Comparison of ENCODE assay signal across 1 cellular context in the genomic region with DNA sequence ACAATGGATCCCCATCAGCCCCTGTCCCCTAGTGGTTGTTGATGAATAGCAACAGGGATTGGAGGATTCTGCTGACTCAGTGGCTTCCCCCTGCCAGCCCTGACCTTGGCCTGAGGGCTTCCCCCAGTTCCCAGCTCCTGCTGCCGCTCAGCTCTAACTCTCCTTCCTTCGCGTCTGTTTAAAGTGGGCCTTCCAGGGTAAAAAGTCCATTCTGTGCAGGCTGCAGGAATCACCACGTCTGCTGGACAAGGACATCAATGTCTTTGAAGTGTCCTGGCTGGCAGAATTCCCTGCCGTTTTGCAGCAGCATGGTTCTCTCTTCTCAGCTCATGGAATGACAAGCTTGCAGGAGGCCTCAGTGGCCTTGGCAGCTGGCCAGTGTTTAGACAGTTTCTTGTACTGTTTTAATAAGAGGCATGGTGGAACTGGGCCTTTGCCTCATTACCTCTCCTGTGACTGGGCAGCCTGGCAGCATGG.
TF ChIP-seq lines count a peak whose summit lies in the region.

No MANE protein-coding gene starts in this region.

TF ChIP-seq in HepG2, 621 proteins besides CTCF, POLR2A, EP300 and RAD21 (continued from another document and continues in another):
- TF ChIP-seq, protein P1, sequence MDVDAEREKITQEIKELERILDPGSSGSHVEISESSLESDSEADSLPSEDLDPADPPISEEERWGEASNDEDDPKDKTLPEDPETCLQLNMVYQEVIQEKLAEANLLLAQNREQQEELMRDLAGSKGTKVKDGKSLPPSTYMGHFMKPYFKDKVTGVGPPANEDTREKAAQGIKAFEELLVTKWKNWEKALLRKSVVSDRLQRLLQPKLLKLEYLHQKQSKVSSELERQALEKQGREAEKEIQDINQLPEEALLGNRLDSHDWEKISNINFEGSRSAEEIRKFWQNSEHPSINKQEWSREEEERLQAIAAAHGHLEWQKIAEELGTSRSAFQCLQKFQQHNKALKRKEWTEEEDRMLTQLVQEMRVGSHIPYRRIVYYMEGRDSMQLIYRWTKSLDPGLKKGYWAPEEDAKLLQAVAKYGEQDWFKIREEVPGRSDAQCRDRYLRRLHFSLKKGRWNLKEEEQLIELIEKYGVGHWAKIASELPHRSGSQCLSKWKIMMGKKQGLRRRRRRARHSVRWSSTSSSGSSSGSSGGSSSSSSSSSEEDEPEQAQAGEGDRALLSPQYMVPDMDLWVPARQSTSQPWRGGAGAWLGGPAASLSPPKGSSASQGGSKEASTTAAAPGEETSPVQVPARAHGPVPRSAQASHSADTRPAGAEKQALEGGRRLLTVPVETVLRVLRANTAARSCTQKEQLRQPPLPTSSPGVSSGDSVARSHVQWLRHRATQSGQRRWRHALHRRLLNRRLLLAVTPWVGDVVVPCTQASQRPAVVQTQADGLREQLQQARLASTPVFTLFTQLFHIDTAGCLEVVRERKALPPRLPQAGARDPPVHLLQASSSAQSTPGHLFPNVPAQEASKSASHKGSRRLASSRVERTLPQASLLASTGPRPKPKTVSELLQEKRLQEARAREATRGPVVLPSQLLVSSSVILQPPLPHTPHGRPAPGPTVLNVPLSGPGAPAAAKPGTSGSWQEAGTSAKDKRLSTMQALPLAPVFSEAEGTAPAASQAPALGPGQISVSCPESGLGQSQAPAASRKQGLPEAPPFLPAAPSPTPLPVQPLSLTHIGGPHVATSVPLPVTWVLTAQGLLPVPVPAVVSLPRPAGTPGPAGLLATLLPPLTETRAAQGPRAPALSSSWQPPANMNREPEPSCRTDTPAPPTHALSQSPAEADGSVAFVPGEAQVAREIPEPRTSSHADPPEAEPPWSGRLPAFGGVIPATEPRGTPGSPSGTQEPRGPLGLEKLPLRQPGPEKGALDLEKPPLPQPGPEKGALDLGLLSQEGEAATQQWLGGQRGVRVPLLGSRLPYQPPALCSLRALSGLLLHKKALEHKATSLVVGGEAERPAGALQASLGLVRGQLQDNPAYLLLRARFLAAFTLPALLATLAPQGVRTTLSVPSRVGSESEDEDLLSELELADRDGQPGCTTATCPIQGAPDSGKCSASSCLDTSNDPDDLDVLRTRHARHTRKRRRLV (CRISPR knock-in tag; IDR thresholded peaks at IDR 0.05), result no peak; the same call in 1 of the 2 replicates
- TF ChIP-seq YEATS2 (CRISPR knock-in tag; IDR thresholded peaks at IDR 0.05; ENCODE audit: borderline replicate concordance) (no peak), NPAS2 (CRISPR knock-in tag; IDR thresholded peaks at IDR 0.05; ENCODE audit: borderline replicate concordance) (no peak), ZSCAN21 (CRISPR knock-in tag; IDR thresholded peaks at IDR 0.05; ENCODE audit: borderline replicate concordance) (no peak), MTF2 (CRISPR knock-in tag; IDR thresholded peaks at IDR 0.05; ENCODE audit: borderline replicate concordance) (no peak), SALL1 (CRISPR knock-in tag; IDR thresholded peaks at IDR 0.05) (peak; percentile 93), ZNF329 (CRISPR knock-in tag; IDR thresholded peaks at IDR 0.05; ENCODE audit: low read depth) (no peak), CHD4 (IDR thresholded peaks at IDR 0.05; ENCODE audit: borderline replicate concordance, low read length) (no peak), FOXJ3 (CRISPR knock-in tag; IDR thresholded peaks at IDR 0.05; ENCODE audit: borderline replicate concordance) (peak; percentile 71; the same call in 1 of the 2 replicates), ZNF136 (CRISPR knock-in tag; IDR thresholded peaks at IDR 0.05; ENCODE audit: low read depth) (no peak), ZIK1 (CRISPR knock-in tag; IDR thresholded peaks at IDR 0.05; ENCODE audit: borderline replicate concordance, low read depth) (no peak), ZNF839 (CRISPR knock-in tag; IDR thresholded peaks at IDR 0.05; ENCODE audit: borderline replicate concordance) (no peak), NCOA5 (CRISPR knock-in tag; IDR thresholded peaks at IDR 0.05) (no peak), ZC3H4 (CRISPR knock-in tag; IDR thresholded peaks at IDR 0.05; ENCODE audit: borderline replicate concordance) (no peak), EEA1 (CRISPR knock-in tag; IDR thresholded peaks at IDR 0.05; ENCODE audit: borderline replicate concordance) (no peak), JUND (CRISPR knock-in tag; IDR thresholded peaks at IDR 0.05) (0 out of 2 replicates have a peak, but pooled peaks have one; percentile 16), FOXA3 (CRISPR knock-in tag; IDR thresholded peaks at IDR 0.05) (peak; percentile 64), FOXC1 (CRISPR knock-in tag; IDR thresholded peaks at IDR 0.05; ENCODE audit: borderline replicate concordance) (no peak; the same call in 1 of the 2 replicates), ZNF138 (CRISPR knock-in tag; IDR thresholded peaks at IDR 0.05; ENCODE audit: low read depth) (no peak), ZBTB3 (CRISPR knock-in tag; IDR thresholded peaks at IDR 0.05; ENCODE audit: borderline replicate concordance, low read depth) (no peak), HDAC1 (CRISPR knock-in tag; IDR thresholded peaks at IDR 0.05) (peak; percentile 60), KDM5A (IDR thresholded peaks at IDR 0.05; ENCODE audit: borderline replicate concordance, low read length) (no peak), SCMH1 (CRISPR knock-in tag; IDR thresholded peaks at IDR 0.05; ENCODE audit: borderline replicate concordance) (no peak), FLYWCH1 (CRISPR knock-in tag; IDR thresholded peaks at IDR 0.05) (no peak), ZNF546 (CRISPR knock-in tag; conservative IDR thresholded peaks at IDR 0.05) (no peak)
- TF ChIP-seq, protein P2, sequence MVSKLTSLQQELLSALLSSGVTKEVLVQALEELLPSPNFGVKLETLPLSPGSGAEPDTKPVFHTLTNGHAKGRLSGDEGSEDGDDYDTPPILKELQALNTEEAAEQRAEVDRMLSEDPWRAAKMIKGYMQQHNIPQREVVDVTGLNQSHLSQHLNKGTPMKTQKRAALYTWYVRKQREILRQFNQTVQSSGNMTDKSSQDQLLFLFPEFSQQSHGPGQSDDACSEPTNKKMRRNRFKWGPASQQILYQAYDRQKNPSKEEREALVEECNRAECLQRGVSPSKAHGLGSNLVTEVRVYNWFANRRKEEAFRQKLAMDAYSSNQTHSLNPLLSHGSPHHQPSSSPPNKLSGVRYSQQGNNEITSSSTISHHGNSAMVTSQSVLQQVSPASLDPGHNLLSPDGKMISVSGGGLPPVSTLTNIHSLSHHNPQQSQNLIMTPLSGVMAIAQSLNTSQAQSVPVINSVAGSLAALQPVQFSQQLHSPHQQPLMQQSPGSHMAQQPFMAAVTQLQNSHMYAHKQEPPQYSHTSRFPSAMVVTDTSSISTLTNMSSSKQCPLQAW (CRISPR knock-in tag; IDR thresholded peaks at IDR 0.05), result peak; percentile 79
- TF ChIP-seq, protein P3, sequence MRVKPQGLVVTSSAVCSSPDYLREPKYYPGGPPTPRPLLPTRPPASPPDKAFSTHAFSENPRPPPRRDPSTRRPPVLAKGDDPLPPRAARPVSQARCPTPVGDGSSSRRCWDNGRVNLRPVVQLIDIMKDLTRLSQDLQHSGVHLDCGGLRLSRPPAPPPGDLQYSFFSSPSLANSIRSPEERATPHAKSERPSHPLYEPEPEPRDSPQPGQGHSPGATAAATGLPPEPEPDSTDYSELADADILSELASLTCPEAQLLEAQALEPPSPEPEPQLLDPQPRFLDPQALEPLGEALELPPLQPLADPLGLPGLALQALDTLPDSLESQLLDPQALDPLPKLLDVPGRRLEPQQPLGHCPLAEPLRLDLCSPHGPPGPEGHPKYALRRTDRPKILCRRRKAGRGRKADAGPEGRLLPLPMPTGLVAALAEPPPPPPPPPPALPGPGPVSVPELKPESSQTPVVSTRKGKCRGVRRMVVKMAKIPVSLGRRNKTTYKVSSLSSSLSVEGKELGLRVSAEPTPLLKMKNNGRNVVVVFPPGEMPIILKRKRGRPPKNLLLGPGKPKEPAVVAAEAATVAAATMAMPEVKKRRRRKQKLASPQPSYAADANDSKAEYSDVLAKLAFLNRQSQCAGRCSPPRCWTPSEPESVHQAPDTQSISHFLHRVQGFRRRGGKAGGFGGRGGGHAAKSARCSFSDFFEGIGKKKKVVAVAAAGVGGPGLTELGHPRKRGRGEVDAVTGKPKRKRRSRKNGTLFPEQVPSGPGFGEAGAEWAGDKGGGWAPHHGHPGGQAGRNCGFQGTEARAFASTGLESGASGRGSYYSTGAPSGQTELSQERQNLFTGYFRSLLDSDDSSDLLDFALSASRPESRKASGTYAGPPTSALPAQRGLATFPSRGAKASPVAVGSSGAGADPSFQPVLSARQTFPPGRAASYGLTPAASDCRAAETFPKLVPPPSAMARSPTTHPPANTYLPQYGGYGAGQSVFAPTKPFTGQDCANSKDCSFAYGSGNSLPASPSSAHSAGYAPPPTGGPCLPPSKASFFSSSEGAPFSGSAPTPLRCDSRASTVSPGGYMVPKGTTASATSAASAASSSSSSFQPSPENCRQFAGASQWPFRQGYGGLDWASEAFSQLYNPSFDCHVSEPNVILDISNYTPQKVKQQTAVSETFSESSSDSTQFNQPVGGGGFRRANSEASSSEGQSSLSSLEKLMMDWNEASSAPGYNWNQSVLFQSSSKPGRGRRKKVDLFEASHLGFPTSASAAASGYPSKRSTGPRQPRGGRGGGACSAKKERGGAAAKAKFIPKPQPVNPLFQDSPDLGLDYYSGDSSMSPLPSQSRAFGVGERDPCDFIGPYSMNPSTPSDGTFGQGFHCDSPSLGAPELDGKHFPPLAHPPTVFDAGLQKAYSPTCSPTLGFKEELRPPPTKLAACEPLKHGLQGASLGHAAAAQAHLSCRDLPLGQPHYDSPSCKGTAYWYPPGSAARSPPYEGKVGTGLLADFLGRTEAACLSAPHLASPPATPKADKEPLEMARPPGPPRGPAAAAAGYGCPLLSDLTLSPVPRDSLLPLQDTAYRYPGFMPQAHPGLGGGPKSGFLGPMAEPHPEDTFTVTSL (CRISPR knock-in tag; IDR thresholded peaks at IDR 0.05; ENCODE audit: borderline replicate concordance), result peak; percentile 47; the same call in 1 of the 2 replicates
- TF ChIP-seq, protein P4, sequence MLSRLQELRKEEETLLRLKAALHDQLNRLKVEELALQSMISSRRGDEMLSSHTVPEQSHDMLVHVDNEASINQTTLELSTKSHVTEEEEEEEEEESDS (CRISPR knock-in tag; IDR thresholded peaks at IDR 0.05; ENCODE audit: borderline replicate concordance), result no peak
- TF ChIP-seq, protein P5, sequence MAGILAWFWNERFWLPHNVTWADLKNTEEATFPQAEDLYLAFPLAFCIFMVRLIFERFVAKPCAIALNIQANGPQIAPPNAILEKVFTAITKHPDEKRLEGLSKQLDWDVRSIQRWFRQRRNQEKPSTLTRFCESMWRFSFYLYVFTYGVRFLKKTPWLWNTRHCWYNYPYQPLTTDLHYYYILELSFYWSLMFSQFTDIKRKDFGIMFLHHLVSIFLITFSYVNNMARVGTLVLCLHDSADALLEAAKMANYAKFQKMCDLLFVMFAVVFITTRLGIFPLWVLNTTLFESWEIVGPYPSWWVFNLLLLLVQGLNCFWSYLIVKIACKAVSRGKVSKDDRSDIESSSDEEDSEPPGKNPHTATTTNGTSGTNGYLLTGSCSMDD (CRISPR knock-in tag; IDR thresholded peaks at IDR 0.05), result no peak
- TF ChIP-seq, protein P6, sequence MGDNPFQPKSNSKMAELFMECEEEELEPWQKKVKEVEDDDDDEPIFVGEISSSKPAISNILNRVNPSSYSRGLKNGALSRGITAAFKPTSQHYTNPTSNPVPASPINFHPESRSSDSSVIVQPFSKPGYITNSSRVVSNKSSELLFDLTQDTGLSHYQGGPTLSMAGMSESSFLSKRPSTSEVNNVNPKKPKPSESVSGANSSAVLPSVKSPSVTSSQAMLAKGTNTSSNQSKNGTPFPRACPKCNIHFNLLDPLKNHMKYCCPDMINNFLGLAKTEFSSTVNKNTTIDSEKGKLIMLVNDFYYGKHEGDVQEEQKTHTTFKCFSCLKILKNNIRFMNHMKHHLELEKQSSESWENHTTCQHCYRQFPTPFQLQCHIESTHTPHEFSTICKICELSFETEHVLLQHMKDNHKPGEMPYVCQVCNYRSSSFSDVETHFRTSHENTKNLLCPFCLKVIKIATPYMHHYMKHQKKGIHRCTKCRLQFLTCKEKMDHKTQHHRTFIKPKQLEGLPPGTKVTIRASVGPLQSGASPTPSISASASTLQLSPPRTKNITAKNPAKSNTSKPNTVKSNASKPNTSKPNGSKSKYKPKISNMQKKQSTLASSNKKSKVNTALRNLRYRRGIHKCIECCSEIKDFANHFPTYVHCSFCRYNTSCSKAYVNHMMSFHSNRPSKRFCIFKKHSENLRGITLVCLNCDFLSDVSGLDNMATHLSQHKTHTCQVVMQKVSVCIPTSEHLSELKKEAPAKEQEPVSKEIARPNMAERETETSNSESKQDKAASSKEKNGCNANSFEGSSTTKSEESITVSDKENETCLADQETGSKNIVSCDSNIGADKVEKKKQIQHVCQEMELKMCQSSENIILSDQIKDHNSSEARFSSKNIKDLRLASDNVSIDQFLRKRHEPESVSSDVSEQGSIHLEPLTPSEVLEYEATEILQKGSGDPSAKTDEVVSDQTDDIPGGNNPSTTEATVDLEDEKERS (CRISPR knock-in tag; IDR thresholded peaks at IDR 0.05), result no peak; the same call in 1 of the 2 replicates
- TF ChIP-seq, protein P7, sequence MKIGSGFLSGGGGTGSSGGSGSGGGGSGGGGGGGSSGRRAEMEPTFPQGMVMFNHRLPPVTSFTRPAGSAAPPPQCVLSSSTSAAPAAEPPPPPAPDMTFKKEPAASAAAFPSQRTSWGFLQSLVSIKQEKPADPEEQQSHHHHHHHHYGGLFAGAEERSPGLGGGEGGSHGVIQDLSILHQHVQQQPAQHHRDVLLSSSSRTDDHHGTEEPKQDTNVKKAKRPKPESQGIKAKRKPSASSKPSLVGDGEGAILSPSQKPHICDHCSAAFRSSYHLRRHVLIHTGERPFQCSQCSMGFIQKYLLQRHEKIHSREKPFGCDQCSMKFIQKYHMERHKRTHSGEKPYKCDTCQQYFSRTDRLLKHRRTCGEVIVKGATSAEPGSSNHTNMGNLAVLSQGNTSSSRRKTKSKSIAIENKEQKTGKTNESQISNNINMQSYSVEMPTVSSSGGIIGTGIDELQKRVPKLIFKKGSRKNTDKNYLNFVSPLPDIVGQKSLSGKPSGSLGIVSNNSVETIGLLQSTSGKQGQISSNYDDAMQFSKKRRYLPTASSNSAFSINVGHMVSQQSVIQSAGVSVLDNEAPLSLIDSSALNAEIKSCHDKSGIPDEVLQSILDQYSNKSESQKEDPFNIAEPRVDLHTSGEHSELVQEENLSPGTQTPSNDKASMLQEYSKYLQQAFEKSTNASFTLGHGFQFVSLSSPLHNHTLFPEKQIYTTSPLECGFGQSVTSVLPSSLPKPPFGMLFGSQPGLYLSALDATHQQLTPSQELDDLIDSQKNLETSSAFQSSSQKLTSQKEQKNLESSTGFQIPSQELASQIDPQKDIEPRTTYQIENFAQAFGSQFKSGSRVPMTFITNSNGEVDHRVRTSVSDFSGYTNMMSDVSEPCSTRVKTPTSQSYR (CRISPR knock-in tag; IDR thresholded peaks at IDR 0.05; ENCODE audit: borderline replicate concordance), result no peak; the same call in 1 of the 2 replicates
- TF ChIP-seq, protein P8, sequence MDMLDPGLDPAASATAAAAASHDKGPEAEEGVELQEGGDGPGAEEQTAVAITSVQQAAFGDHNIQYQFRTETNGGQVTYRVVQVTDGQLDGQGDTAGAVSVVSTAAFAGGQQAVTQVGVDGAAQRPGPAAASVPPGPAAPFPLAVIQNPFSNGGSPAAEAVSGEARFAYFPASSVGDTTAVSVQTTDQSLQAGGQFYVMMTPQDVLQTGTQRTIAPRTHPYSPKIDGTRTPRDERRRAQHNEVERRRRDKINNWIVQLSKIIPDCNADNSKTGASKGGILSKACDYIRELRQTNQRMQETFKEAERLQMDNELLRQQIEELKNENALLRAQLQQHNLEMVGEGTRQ (IDR thresholded peaks at IDR 0.05; ENCODE audit: low read depth, low read length), result no peak
- TF ChIP-seq, protein P8 (CRISPR knock-in tag; IDR thresholded peaks at IDR 0.05; ENCODE audit: borderline replicate concordance), result no peak
